ENCODE assay signal across 8 cellular contexts in the genomic region with DNA sequence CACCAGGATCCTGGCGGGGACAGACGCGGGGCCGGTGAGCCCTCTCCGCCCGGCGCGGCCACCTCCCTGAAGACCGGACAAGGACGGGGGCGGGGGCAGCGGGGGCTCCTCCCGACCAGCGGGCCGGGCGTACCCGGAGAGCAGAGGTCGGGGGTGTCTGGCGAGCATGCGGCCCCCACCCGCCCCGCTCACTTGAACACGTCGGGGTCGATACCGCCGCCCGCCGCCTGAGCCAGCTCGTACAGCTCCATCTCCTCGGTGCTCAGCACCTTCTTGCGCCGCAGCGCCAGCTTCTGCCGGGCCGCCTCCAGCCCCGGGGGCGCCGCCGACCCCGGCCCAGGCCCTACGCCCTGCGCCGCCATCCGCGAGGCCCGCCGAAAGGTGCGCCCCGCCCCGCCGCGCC. TPM values are rescaled to one million over a fixed set of nuclear protein-coding genes. Genes with fewer than 3 reads are reported as not detected.
A peak's percentile ranks its signal among the peaks of the same experiment; 100 is the strongest.
DNase-seq lines count a peak whose midpoint lies in the region; ATAC-seq and TF ChIP-seq lines count a peak whose summit lies in the region.
"Not testable (repeated sequence)": the region's sequence is repeated elsewhere in the genome, so short reads cannot be mapped to it uniquely, and the experiment has no call there.

A gene with protein sequence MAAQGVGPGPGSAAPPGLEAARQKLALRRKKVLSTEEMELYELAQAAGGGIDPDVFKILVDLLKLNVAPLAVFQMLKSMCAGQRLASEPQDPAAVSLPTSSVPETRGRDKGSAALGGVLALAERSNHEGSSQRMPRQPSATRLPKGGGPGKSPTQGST (minus strand): TSS at position 383 of the 403 bp plus-strand sequence. CDS start 21 bp downstream, at position 362.

- peak within 1 kb of the TSS; percentile 99 for H3K4me3 ChIP-seq in GM12865 (ENCODE audit: low read depth, low read length)
- peak within 1 kb of the TSS; percentile 80 to 83 for H3K4me3 ChIP-seq in right atrium auricular region
- peak within 1 kb of the TSS; percentile 87 for H3K4me3 ChIP-seq in neural progenitor cell
- H3K4me3 ChIP-seq in tibial artery = peak within 1 kb of the TSS; percentile 67 to 94

- H4K20me1 ChIP-seq in neural progenitor cell (ENCODE audit: low read depth) = not testable (repeated sequence)

- ATAC-seq in GM21825 (IDR thresholded peaks at IDR 0.05; ENCODE audit: unreplicated experiment) (peak; percentile 6), HG03565 (IDR thresholded peaks at IDR 0.05; ENCODE audit: unreplicated experiment) (peak; percentile 4)

- peak within 1 kb of the TSS; percentile 96 for H3K4me2 ChIP-seq in neural progenitor cell

- intact Hi-C loops in tibial artery (cut with DNase I; ENCODE audit: low total_unique reads) = not testable (repeated sequence)

- H3K36me3 Mint-ChIP-seq in neural progenitor cell = not testable (repeated sequence)

- H3K27ac ChIP-seq in VCaP (peak within 1 kb of the TSS; percentile 81), right atrium auricular region (peak within 1 kb of the TSS; percentile 89 to 91), neural progenitor cell (peak within 1 kb of the TSS; percentile 80), tibial artery (peak within 1 kb of the TSS; percentile 79 to 90)

- peak within 1 kb of the TSS; percentile 87 for H3K9ac ChIP-seq in neural progenitor cell

- not testable (repeated sequence) for H3K9me3 Mint-ChIP-seq in neural progenitor cell

- not testable (repeated sequence) for H3K27me3 Mint-ChIP-seq in neural progenitor cell (ENCODE audit: insufficient read depth, low read depth)

- peaks cover 55% of the 10 kb centered on the region for H3K79me2 ChIP-seq in neural progenitor cell (ENCODE audit: low read depth)

- H3K36me3 ChIP-seq in right atrium auricular region, neural progenitor cell, tibial artery: not testable (repeated sequence)

- H3K27me3 ChIP-seq in right atrium auricular region, neural progenitor cell, tibial artery: not testable (repeated sequence)

- H3K4me3 Mint-ChIP-seq in neural progenitor cell = peak within 1 kb of the TSS; percentile 95

- peaks cover 13% of the 10 kb centered on the region for H3F3A ChIP-seq in neural progenitor cell (ENCODE audit: low read depth)

- DNase-seq in GM12865 (ENCODE audit: low read depth); cerebellum (ENCODE audit: low spot score); right atrium auricular region (ENCODE audit: low spot score); neural progenitor cell (ENCODE audit: low spot score); tibial artery: not testable (repeated sequence)

- not testable (repeated sequence) for TF ChIP-seq CTCF in GM12865 (IDR thresholded peaks at IDR 0.05; ENCODE audit: insufficient read depth, low read depth, low read length, missing control alignments); VCaP (conservative IDR thresholded peaks at IDR 0.05); right atrium auricular region (IDR thresholded peaks at IDR 0.05); neural progenitor cell (IDR thresholded peaks at IDR 0.05); tibial artery (IDR thresholded peaks at IDR 0.05)

- H3K9me3 ChIP-seq in right atrium auricular region; neural progenitor cell (ENCODE audit: low read depth); tibial artery: not testable (repeated sequence)

- peak within 1 kb of the TSS; percentile 99 for H2AFZ ChIP-seq in neural progenitor cell (replicated peaks)

- H3K4me1 Mint-ChIP-seq in neural progenitor cell = peaks cover 26% of the 10 kb centered on the region

- peak within 1 kb of the TSS; percentile 92 for H3K27ac Mint-ChIP-seq in neural progenitor cell

- peaks cover 0 to 31% of the 10 kb centered on the region in 2 donors for H3K4me1 ChIP-seq in right atrium auricular region
- not testable (repeated sequence) for H3K4me1 ChIP-seq in neural progenitor cell
- H3K4me1 ChIP-seq in tibial artery = peaks cover 0 to 29% (median 17%) of the 10 kb centered on the region in 4 donors

RNA-seq across cellular contexts. Expression of the gene that starts here (rescaled TPM):
- total RNA-seq in cerebellum (28.8 TPM), right atrium auricular region (10 to 100 TPM; 74.9 to 84.4 TPM), neural progenitor cell (ENCODE audit: low replicate concordance) (45.0 and 119 TPM in 2 replicates)
